1 cellular context compared by ENCODE assay signal in the genomic region with DNA sequence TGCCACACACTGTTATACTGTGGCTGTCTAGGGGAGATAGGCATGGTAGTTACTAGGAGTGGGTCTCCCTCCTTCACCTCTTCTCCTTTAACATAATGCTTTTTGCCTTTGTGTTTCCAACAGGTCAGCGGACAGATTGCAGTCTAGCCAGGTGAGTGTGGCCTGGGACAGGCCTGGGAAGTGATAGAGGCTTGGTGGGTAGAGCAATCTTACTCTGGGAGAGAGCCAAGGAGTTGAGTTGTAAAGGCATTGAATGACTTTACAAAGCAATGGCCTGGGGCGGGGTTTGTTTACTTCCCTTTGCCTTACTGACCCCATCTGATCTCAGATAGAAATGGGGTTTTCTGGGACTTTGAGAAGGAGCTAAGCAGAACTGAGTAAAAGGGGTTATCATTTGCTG.
TF ChIP-seq lines count a peak whose summit lies in the region.

No MANE protein-coding gene starts in this region.

TF ChIP-seq in SK-N-SH treated with all-trans-retinoic acid at 6 μM for 48 hours, 23 proteins besides CTCF, POLR2A, EP300 and RAD21 (continued from another document):
- no peak for TF ChIP-seq CSRNP3 (CRISPR knock-in tag; IDR thresholded peaks at IDR 0.05)
- TF ChIP-seq ESRRG (CRISPR knock-in tag; IDR thresholded peaks at IDR 0.05): no peak
- TF ChIP-seq RARB (CRISPR knock-in tag; IDR thresholded peaks at IDR 0.05): no peak
- no peak for TF ChIP-seq SNAI2 (CRISPR knock-in tag; IDR thresholded peaks at IDR 0.05)
- TF ChIP-seq ZNF8 (CRISPR knock-in tag; IDR thresholded peaks at IDR 0.05): no peak
- TF ChIP-seq, protein P1, sequence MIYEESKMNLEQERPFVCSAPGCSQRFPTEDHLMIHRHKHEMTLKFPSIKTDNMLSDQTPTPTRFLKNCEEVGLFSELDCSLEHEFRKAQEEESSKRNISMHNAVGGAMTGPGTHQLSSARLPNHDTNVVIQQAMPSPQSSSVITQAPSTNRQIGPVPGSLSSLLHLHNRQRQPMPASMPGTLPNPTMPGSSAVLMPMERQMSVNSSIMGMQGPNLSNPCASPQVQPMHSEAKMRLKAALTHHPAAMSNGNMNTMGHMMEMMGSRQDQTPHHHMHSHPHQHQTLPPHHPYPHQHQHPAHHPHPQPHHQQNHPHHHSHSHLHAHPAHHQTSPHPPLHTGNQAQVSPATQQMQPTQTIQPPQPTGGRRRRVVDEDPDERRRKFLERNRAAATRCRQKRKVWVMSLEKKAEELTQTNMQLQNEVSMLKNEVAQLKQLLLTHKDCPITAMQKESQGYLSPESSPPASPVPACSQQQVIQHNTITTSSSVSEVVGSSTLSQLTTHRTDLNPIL (CRISPR knock-in tag; IDR thresholded peaks at IDR 0.05; ENCODE audit: low read depth): no peak
- no peak for TF ChIP-seq ZFP3 (CRISPR knock-in tag; IDR thresholded peaks at IDR 0.05)
- TF ChIP-seq GLIS3 (CRISPR knock-in tag; IDR thresholded peaks at IDR 0.05): no peak
- no peak for TF ChIP-seq ISL1 (CRISPR knock-in tag; IDR thresholded peaks at IDR 0.05)
- TF ChIP-seq OSR1 (CRISPR knock-in tag; IDR thresholded peaks at IDR 0.05): no peak
- TF ChIP-seq POU6F1 (CRISPR knock-in tag; IDR thresholded peaks at IDR 0.05; ENCODE audit: borderline replicate concordance, low read depth): no peak
- TF ChIP-seq ARNTL (CRISPR knock-in tag; IDR thresholded peaks at IDR 0.05; ENCODE audit: borderline replicate concordance, low read depth): no peak
- no peak for TF ChIP-seq CSDC2 (CRISPR knock-in tag; IDR thresholded peaks at IDR 0.05)
- TF ChIP-seq ZFP30 (CRISPR knock-in tag; IDR thresholded peaks at IDR 0.05): no peak
- TF ChIP-seq ZNF70 (CRISPR knock-in tag; IDR thresholded peaks at IDR 0.05): no peak
